In genomic region chr13:110907301-110907700, GRCh38 we compare ENCODE assay signal across 1 cellular context.
TF ChIP-seq lines count a peak whose summit lies in the region.

No MANE protein-coding gene starts in this region.

TF ChIP-seq in HCT116, 20 proteins besides CTCF, POLR2A, EP300 and RAD21 (continued from another document):
- no peak for TF ChIP-seq REST (IDR thresholded peaks at IDR 0.05; ENCODE audit: low read depth)
- no peak for TF ChIP-seq SIN3A (IDR thresholded peaks at IDR 0.05; ENCODE audit: low read depth)
- no peak for TF ChIP-seq EZH2phosphoT487 (IDR thresholded peaks at IDR 0.05; ENCODE audit: borderline replicate concordance)
- TF ChIP-seq EGR1 (IDR thresholded peaks at IDR 0.05; ENCODE audit: low read depth): no peak
- TF ChIP-seq TCF7L2 (IDR thresholded peaks at IDR 0.05; ENCODE audit: borderline replicate concordance, extremely low read depth, insufficient read depth, insufficient read length): no peak
- TF ChIP-seq ELF1 (IDR thresholded peaks at IDR 0.05; ENCODE audit: borderline replicate concordance, low read depth): no peak
- TF ChIP-seq ATF3 (IDR thresholded peaks at IDR 0.05): no peak
- TF ChIP-seq ZBTB33 (IDR thresholded peaks at IDR 0.05; ENCODE audit: extremely low read depth, insufficient replicate concordance, low read length): no peak
